8 cellular contexts compared by ENCODE assay signal in genomic region chr1:33429846-33430750, GRCh38. TPM values are rescaled to one million over a fixed set of nuclear protein-coding genes. Genes with fewer than 3 reads are reported as not detected.
DNase-seq lines count a peak whose midpoint lies in the region; ATAC-seq and TF ChIP-seq lines count a peak whose summit lies in the region.

No MANE protein-coding gene starts in this region.

- no peaks in the 10 kb centered on the region for H3K27me3 ChIP-seq in HL-60 (ENCODE audit: insufficient read depth, poor library complexity, severe bottlenecking)
- H3K27me3 ChIP-seq in iPS DF 6.9 (ENCODE audit: control insufficient read depth, insufficient read depth, low read length) = peaks cover 2% of the 10 kb centered on the region; the same call in 1 of the 2 replicates

- no peaks in the 10 kb centered on the region for H3K9me3 ChIP-seq in iPS DF 6.9 (ENCODE audit: control insufficient read depth, insufficient read depth, low read length)

- peaks cover 7% of the 10 kb centered on the region for H3K27me3 Mint-ChIP-seq in activated naive CD8-positive, alpha-beta T cell treated with anti-CD3 and anti-CD28 coated beads, Interleukin-2, amount 50 U/mL, for 24 hours

- peak; percentile 21 for DNase-seq in NCI-H1092 treated with DMSO at 0.1 percent for 48 hours (lab: John Stamatoyannopoulos, UW)
- DNase-seq in NCI-H1092 (lab: John Stamatoyannopoulos, UW) = no peak
- DNase-seq in HL-60 (ENCODE audit: low read depth in 1 of 2, low spot score in 1 of 2) = peak; percentile 11 to 50
- peak; percentile 6 for DNase-seq in activated naive CD8-positive, alpha-beta T cell treated with anti-CD3 and anti-CD28 coated beads, Interleukin-2, amount 50 U/mL, for 24 hours
- DNase-seq in iPS DF 6.9 (ENCODE audit: low read depth, low spot score) = no peak
- no peak for DNase-seq in skeletal muscle cell (ENCODE audit: low read depth)
- no peak for DNase-seq in ureter (ENCODE audit: low spot score)
- DNase-seq in hippocampal formation (lab: John Stamatoyannopoulos, UW) = no peak

- peak; percentile 6 for ATAC-seq in activated naive CD8-positive, alpha-beta T cell treated with anti-CD3 and anti-CD28 coated beads, Interleukin-2, amount 50 U/mL, for 24 hours

- peaks cover 4% of the 10 kb centered on the region; the same call in 1 of the 2 replicates for H3K4me1 ChIP-seq in iPS DF 6.9 (ENCODE audit: control insufficient read depth, insufficient read depth, low read length)

- no peak overlapping the region for H3K27ac Mint-ChIP-seq in activated naive CD8-positive, alpha-beta T cell treated with anti-CD3 and anti-CD28 coated beads, Interleukin-2, amount 50 U/mL, for 24 hours

- TF ChIP-seq CTCF in HL-60 (IDR thresholded peaks at IDR 0.05; ENCODE audit: insufficient read depth, low read length) = no peak

- no peaks in the 10 kb centered on the region for H3K36me3 Mint-ChIP-seq in activated naive CD8-positive, alpha-beta T cell treated with anti-CD3 and anti-CD28 coated beads, Interleukin-2, amount 50 U/mL, for 24 hours (ENCODE audit: low read depth)

- peaks cover 14% of the 10 kb centered on the region for H3K4me1 Mint-ChIP-seq in activated naive CD8-positive, alpha-beta T cell treated with anti-CD3 and anti-CD28 coated beads, Interleukin-2, amount 50 U/mL, for 24 hours

- WGBS in iPS DF 6.9 (ENCODE audit: insufficient coverage, insufficient read length) = no CpG with 5 or more reads among the region's 66 CpGs

- H3K4me3 Mint-ChIP-seq in activated naive CD8-positive, alpha-beta T cell treated with anti-CD3 and anti-CD28 coated beads, Interleukin-2, amount 50 U/mL, for 24 hours = no peak overlapping the region

- H3K4me3 ChIP-seq in HL-60 (replicated peaks; ENCODE audit: insufficient read depth, low read length) = peak overlapping the region; percentile 70
- H3K4me3 ChIP-seq in iPS DF 6.9 (ENCODE audit: low read length) = peak overlapping the region; percentile 69; the same call in 1 of the 2 replicates
- peak overlapping the region; percentile 67 for H3K4me3 ChIP-seq in skeletal muscle cell (ENCODE audit: low read depth, low read length)

- no peaks in the 10 kb centered on the region for H3K36me3 ChIP-seq in iPS DF 6.9 (ENCODE audit: control insufficient read depth, insufficient read depth, low read length)

- H3K9me3 Mint-ChIP-seq in activated naive CD8-positive, alpha-beta T cell treated with anti-CD3 and anti-CD28 coated beads, Interleukin-2, amount 50 U/mL, for 24 hours = no peaks in the 10 kb centered on the region

- 0 out of 2 replicates have a peak overlapping the region, but pooled peaks have one; percentile 16 for H3K27ac ChIP-seq in HL-60 (replicated peaks)
- H3K27ac ChIP-seq in iPS DF 6.9 (ENCODE audit: low read length) = no peak overlapping the region

RNA-seq across cellular contexts. Expression of gene PHC2, which starts 0.8 kb away (rescaled TPM):
- total RNA-seq in ureter = 107 TPM

RNA-seq across cellular contexts. Expression of gene ZSCAN20, which starts 42.3 kb away (rescaled TPM):
- 5.8 TPM for total RNA-seq in ureter

Comparison
In these comparisons a context has a peak if more than half of its experiments do, and no peak if none do; other contexts are left out.
1. DNase-seq: peak in NCI-H1092 treated with DMSO at 0.1 percent for 48 hours (single experiment), HL-60 (2 of 2) and activated naive CD8-positive, alpha-beta T cell treated with anti-CD3 and anti-CD28 coated beads, Interleukin-2, amount 50 U/mL, for 24 hours (single experiment); none in NCI-H1092 (single experiment), iPS DF 6.9 (single experiment), skeletal muscle cell (single experiment), ureter (single experiment) and hippocampal formation (0 of 2).
2. Peak in every context shown above with its lines, with median percentiles within 50 percentile points of each other: H3K4me3 ChIP-seq.